ENCODE assay signal across 8 cellular contexts in genomic region chr19:19063183-19064097, GRCh38. TPM values are rescaled to one million over a fixed set of nuclear protein-coding genes. Genes with fewer than 3 reads are reported as not detected.
A peak's percentile ranks its signal among the peaks of the same experiment; 100 is the strongest.
DNase-seq lines count a peak whose midpoint lies in the region; ATAC-seq and TF ChIP-seq lines count a peak whose summit lies in the region.

Gene SLC25A42, plus strand, starts transcription at chr19:19063994. Its CDS starts 32,131 bp downstream, at chr19:19096125.

- CTCF ChIA-PET in activated CD4-positive, alpha-beta T cell treated with anti-CD3 and anti-CD28 coated beads for 36 hours (lab: Charles Lee) = interaction anchor here (0.7 to 1.7 kb wide), 6 partner anchors 9 to 735 kb away, joined by 3 to 6 read pairs (median 3); no protein-coding TSS in a partner anchor

- H3K9me3 Mint-ChIP-seq in activated CD4-positive, alpha-beta T cell treated with anti-CD3 and anti-CD28 coated beads for 36 hours (ENCODE audit: low read depth) = no peaks in the 10 kb centered on the region

- DNase-seq in AML-193 (lab: John Stamatoyannopoulos, UW) (peak; percentile 96 to 98), GM19238 (ENCODE audit: insufficient read length, low spot score) (peak; percentile 100), NCI-H524 (lab: John Stamatoyannopoulos, UW) (peak; percentile 100), choroid plexus epithelial cell (ENCODE audit: low read depth) (peak; percentile 100), kidney epithelial cell (ENCODE audit: low read depth) (peak; percentile 96)
- DNase-seq in activated CD4-positive, alpha-beta T cell treated with anti-CD3 and anti-CD28 coated beads for 36 hours = peak; percentile 99
- DNase-seq in stimulated activated CD4-positive, alpha-beta T cell treated with anti-CD3 and anti-CD28 coated beads, Interleukin-15, amount 100 ng/mL, for 48 hours (ENCODE audit: low read depth in 2 of 2) = peak; percentile 98

- H3K27me3 ChIP-seq in kidney epithelial cell (ENCODE audit: control insufficient read depth, insufficient read depth, low read length) = no peaks in the 10 kb centered on the region

- H3K36me3 Mint-ChIP-seq in activated CD4-positive, alpha-beta T cell treated with anti-CD3 and anti-CD28 coated beads for 36 hours (ENCODE audit: low read depth) = no peaks in the 10 kb centered on the region

- H3K36me3 ChIP-seq in kidney epithelial cell (ENCODE audit: control insufficient read depth, insufficient read depth, low read length) = no peaks in the 10 kb centered on the region

- peak within 1 kb of the TSS; percentile 75 for H3K4me3 Mint-ChIP-seq in activated CD4-positive, alpha-beta T cell treated with anti-CD3 and anti-CD28 coated beads for 36 hours

- peak within 1 kb of the TSS; percentile 85 for H3K27ac Mint-ChIP-seq in activated CD4-positive, alpha-beta T cell treated with anti-CD3 and anti-CD28 coated beads for 36 hours

- peak within 1 kb of the TSS; percentile 76 for H3K4me3 ChIP-seq in choroid plexus epithelial cell (ENCODE audit: low read depth, low read length)
- peak within 1 kb of the TSS; percentile 65 for H3K4me3 ChIP-seq in kidney epithelial cell (ENCODE audit: low read depth, low read length)

- intact Hi-C loops in activated CD4-positive, alpha-beta T cell treated with anti-CD3 and anti-CD28 coated beads for 36 hours (cut with DNase I, micrococcal nuclease) = loop anchor here (1.0 to 10.0 kb wide), 17 partner anchors 30 to 541 kb away; partner anchors contain the start of genes ARMC6 (in 2 of the 2), SUGP2 (in 2 of the 2), TMEM161A (in 2 of the 2) and BORCS8 (in 1 of the 2)

- H3K4me1 Mint-ChIP-seq in activated CD4-positive, alpha-beta T cell treated with anti-CD3 and anti-CD28 coated beads for 36 hours = peaks cover 34% of the 10 kb centered on the region

- ATAC-seq in HG03442 (IDR thresholded peaks at IDR 0.05; ENCODE audit: unreplicated experiment) = peak; percentile 92
- ATAC-seq in activated CD4-positive, alpha-beta T cell treated with anti-CD3 and anti-CD28 coated beads for 36 hours = peak; percentile 96

- POLR2A ChIA-PET in activated CD4-positive, alpha-beta T cell treated with anti-CD3 and anti-CD28 coated beads for 36 hours (lab: Charles Lee) = interaction anchor here (0.5 to 0.8 kb wide), 3 partner anchors 24 to 67 kb away, joined by 3 read pairs; no protein-coding TSS in a partner anchor

- TF ChIP-seq CTCF in choroid plexus epithelial cell (conservative IDR thresholded peaks at IDR 0.05; ENCODE audit: low read depth, low read length) (no peak), kidney epithelial cell (IDR thresholded peaks at IDR 0.05; ENCODE audit: insufficient read depth, low read length, poor library complexity, severe bottlenecking) (no peak)

- H3K27me3 Mint-ChIP-seq in activated CD4-positive, alpha-beta T cell treated with anti-CD3 and anti-CD28 coated beads for 36 hours = no peaks in the 10 kb centered on the region

RNA-seq across cellular contexts. Expression of gene SLC25A42, which starts in this region (rescaled TPM):
- 10 to 100 TPM; 10.4 to 10.6 TPM for total RNA-seq in activated CD4-positive, alpha-beta T cell treated with anti-CD3 and anti-CD28 coated beads for 36 hours
- 2.8 and 3.0 TPM in 2 replicates for total RNA-seq in kidney epithelial cell

Comparison
In these comparisons a context has a peak if more than half of its experiments do, and no peak if none do; other contexts are left out.
1. Peak in every context shown above with its lines: DNase-seq, ATAC-seq and H3K4me3 ChIP-seq.